In the genomic region with DNA sequence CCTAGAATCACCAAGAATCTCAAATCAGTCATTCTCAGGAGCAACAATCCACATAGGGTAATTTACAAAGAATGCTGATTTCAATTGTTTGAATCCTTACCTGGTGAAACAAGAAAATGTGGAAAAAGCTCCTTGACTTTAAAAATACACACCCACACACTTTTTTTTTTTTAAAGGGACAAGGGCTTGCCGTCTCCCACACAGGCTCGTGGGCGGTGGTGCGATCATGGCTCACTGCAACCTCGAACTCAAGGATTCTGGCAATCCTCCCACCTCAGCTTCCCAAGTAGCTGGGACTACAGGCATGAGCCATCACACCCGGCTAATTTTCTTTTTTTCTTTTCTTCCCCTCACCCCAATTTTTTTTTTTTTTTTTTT, we compare ENCODE assay signal across 12 cellular contexts. TPM values are rescaled to one million over a fixed set of nuclear protein-coding genes. Genes with fewer than 3 reads are reported as not detected.
A peak's percentile ranks its signal among the peaks of the same experiment; 100 is the strongest.
DNase-seq lines count a peak whose midpoint lies in the region; ATAC-seq, FAIRE-seq and TF ChIP-seq lines count a peak whose summit lies in the region.
"Had no signal": no experiment of that assay in that cellular context is flagged by ENCODE, and none has a peak within 500 bp of the region (broad histone marks: within the 10 kb centered on the region; RNA-seq: fewer than 3 reads in every experiment).

No MANE protein-coding gene starts in this region.

- intact Hi-C loops in gastrocnemius medialis (cut with DNase I; ENCODE audit: low total_unique reads) = no loop called here

- in situ Hi-C loops in gastrocnemius medialis (cut with MboI; ENCODE audit: low sequenced_read_pairs in 4 of 4) = loop anchor here in 1 of 4 donors (25.0 kb wide), 1 partner anchor 575 kb away; a partner anchor contains a TSS

- H3K36me3 ChIP-seq in GM23338 (ENCODE audit: insufficient read depth) (no peaks in the 10 kb centered on the region), astrocyte (ENCODE audit: insufficient read depth, low read length) (no peaks in the 10 kb centered on the region), hepatocyte (replicated peaks; ENCODE audit: insufficient read depth, low read depth) (no peaks in the 10 kb centered on the region), gastrocnemius medialis (no peaks in the 10 kb centered on the region)

- H3K27me3 Mint-ChIP-seq in GM23338 (ENCODE audit: insufficient read depth, low read depth, poor library complexity) (peaks cover 14% of the 10 kb centered on the region), astrocyte (ENCODE audit: low read depth, unreplicated experiment) (no peaks in the 10 kb centered on the region)
- H3K27me3 Mint-ChIP-seq in activated T-cell treated with anti-CD3 and anti-CD28 coated beads, Interleukin-2, amount 50 U/mL, for 4 hours (ENCODE audit: low read depth) = no peaks in the 10 kb centered on the region

- TF ChIP-seq CTCF in GM23338 (conservative IDR thresholded peaks at IDR 0.05; ENCODE audit: low read depth in 2 of 2) (no peak), astrocyte (IDR thresholded peaks at IDR 0.05; ENCODE audit: insufficient read depth, low read depth, low read length) (no peak), hepatocyte (IDR thresholded peaks at IDR 0.05; ENCODE audit: poor library complexity) (no peak), gastrocnemius medialis (IDR thresholded peaks at IDR 0.05 in 4 of 5, conservative IDR thresholded peaks at IDR 0.05 in 1 of 5) (no peak), GM20000 (IDR thresholded peaks at IDR 0.05; ENCODE audit: extremely low read depth, missing control alignments) (no peak)

- ATAC-seq in GM23338 (no peak), gastrocnemius medialis (no peak), HG03342 (IDR thresholded peaks at IDR 0.05; ENCODE audit: unreplicated experiment) (no peak), HG02884 (IDR thresholded peaks at IDR 0.05; ENCODE audit: unreplicated experiment) (no peak)
- ATAC-seq in activated T-cell treated with anti-CD3 and anti-CD28 coated beads, Interleukin-2, amount 50 U/mL, for 4 hours = no peak

- H4K20me1 ChIP-seq in GM23338 (replicated peaks; ENCODE audit: insufficient read depth) (no peaks in the 10 kb centered on the region), astrocyte (ENCODE audit: insufficient read depth, low read length) (no peaks in the 10 kb centered on the region), hepatocyte (ENCODE audit: insufficient read depth, poor library complexity, severe bottlenecking) (no peaks in the 10 kb centered on the region)

- 51% methylated on average over 6 of the region's 6 CpGs for WGBS in hepatocyte (ENCODE audit: low lambda C conversion rate, missing lambda C conversion rate)

- 0 out of 2 replicates have a peak, but pooled peaks cover 3% of the 10 kb centered on the region for H3F3A ChIP-seq in GM23338 (replicated peaks; ENCODE audit: low read depth)

- no peak overlapping the region for H2AFZ ChIP-seq in GM23338
- H2AFZ ChIP-seq in astrocyte (ENCODE audit: low read depth, low read length) = no peak overlapping the region
- no peak overlapping the region for H2AFZ ChIP-seq in hepatocyte

- TF ChIP-seq POLR2A in gastrocnemius medialis (IDR thresholded peaks at IDR 0.05) = no peak

- H3K79me2 ChIP-seq in GM23338 (replicated peaks; ENCODE audit: insufficient read depth) = no peaks in the 10 kb centered on the region
- no peaks in the 10 kb centered on the region for H3K79me2 ChIP-seq in astrocyte (ENCODE audit: insufficient read depth, low read length)
- no peaks in the 10 kb centered on the region for H3K79me2 ChIP-seq in hepatocyte

- no peaks in the 10 kb centered on the region for H3K9me3 ChIP-seq in astrocyte (ENCODE audit: insufficient read depth, low read depth, low read length)
- H3K9me3 ChIP-seq in hepatocyte (ENCODE audit: low read depth) = no peaks in the 10 kb centered on the region
- no peaks in the 10 kb centered on the region for H3K9me3 ChIP-seq in gastrocnemius medialis

- H3K27me3 ChIP-seq in GM23338 (ENCODE audit: insufficient read depth) = no peaks in the 10 kb centered on the region
- H3K27me3 ChIP-seq in astrocyte (ENCODE audit: insufficient read depth, low read length) = no peaks in the 10 kb centered on the region
- no peaks in the 10 kb centered on the region for H3K27me3 ChIP-seq in hepatocyte
- H3K27me3 ChIP-seq in gastrocnemius medialis = no peaks in the 10 kb centered on the region

- no peaks in the 10 kb centered on the region for H3K9me2 ChIP-seq in GM23338 (ENCODE audit: insufficient read depth)
- no peaks in the 10 kb centered on the region for H3K9me2 ChIP-seq in hepatocyte (replicated peaks; ENCODE audit: insufficient read depth)

- no peak overlapping the region for H3K27ac Mint-ChIP-seq in GM23338
- H3K27ac Mint-ChIP-seq in astrocyte (ENCODE audit: unreplicated experiment) = peak overlapping the region; percentile 86
- H3K27ac Mint-ChIP-seq: T-helper 2 cell treated with Interferon-gamma antibody and Interleukin-4, amounts not matched to agents 5 μg/mL and 100 μg/mL, for 36 hours had no signal

- FAIRE-seq in astrocyte (lab: Jason Lieb, UNC) = no peak
- FAIRE-seq: GM12892 had no signal

- H3K36me3 Mint-ChIP-seq in GM23338 (ENCODE audit: low read depth) = no peaks in the 10 kb centered on the region
- no peaks in the 10 kb centered on the region for H3K36me3 Mint-ChIP-seq in astrocyte (ENCODE audit: low read depth, unreplicated experiment)
- H3K36me3 Mint-ChIP-seq in activated T-cell treated with anti-CD3 and anti-CD28 coated beads, Interleukin-2, amount 50 U/mL, for 4 hours (ENCODE audit: insufficient read depth) = no peaks in the 10 kb centered on the region

- H3K4me1 Mint-ChIP-seq in GM23338 (peaks cover 19% of the 10 kb centered on the region), astrocyte (ENCODE audit: low read depth, unreplicated experiment) (peaks cover 21% of the 10 kb centered on the region)
- H3K4me1 Mint-ChIP-seq in activated T-cell treated with anti-CD3 and anti-CD28 coated beads, Interleukin-2, amount 50 U/mL, for 4 hours (ENCODE audit: low read depth) = no peaks in the 10 kb centered on the region
- H3K4me1 Mint-ChIP-seq: central memory CD8-positive, alpha-beta T cell had no signal

- peak overlapping the region; percentile 38 for H3K9ac ChIP-seq in astrocyte (ENCODE audit: low read length)

- H3K27ac ChIP-seq in GM23338 (ENCODE audit: low read depth) (0 out of 2 replicates have a peak overlapping the region, but pooled peaks have one; percentile 1), astrocyte (ENCODE audit: low read depth, low read length) (peak overlapping the region; percentile 63), hepatocyte (peak overlapping the region; percentile 93), gastrocnemius medialis (peak overlapping the region; percentile 81 to 90 (median 86))

- no peak overlapping the region for H3K4me2 ChIP-seq in GM23338
- H3K4me2 ChIP-seq in astrocyte (ENCODE audit: low read length) = peak overlapping the region; percentile 68
- peak overlapping the region; percentile 49 for H3K4me2 ChIP-seq in hepatocyte

- DNase-seq in GM23338 (ENCODE audit: low spot score) = no peak
- no peak for DNase-seq in astrocyte (ENCODE audit: low read depth)
- peak; percentile 35 for DNase-seq in hepatocyte (ENCODE audit: low spot score)
- no peak for DNase-seq in gastrocnemius medialis
- DNase-seq in GM20000 (ENCODE audit: low spot score) = no peak
- DNase-seq in activated T-cell treated with anti-CD3 and anti-CD28 coated beads, Interleukin-2, amount 50 U/mL, for 4 hours = no peak
- DNase-seq: activated CD8-positive, alpha-beta memory T cell treated with anti-CD3 and anti-CD28 coated beads, Interleukin-2, amount 50 U/mL, for 4 hours had no signal

- H3K9me3 Mint-ChIP-seq in GM23338 = no peaks in the 10 kb centered on the region
- no peaks in the 10 kb centered on the region for H3K9me3 Mint-ChIP-seq in astrocyte (ENCODE audit: unreplicated experiment)
- H3K9me3 Mint-ChIP-seq in activated T-cell treated with anti-CD3 and anti-CD28 coated beads, Interleukin-2, amount 50 U/mL, for 4 hours = no peaks in the 10 kb centered on the region
- H3K9me3 Mint-ChIP-seq: central memory CD8-positive, alpha-beta T cell; T-helper 2 cell treated with Interferon-gamma antibody and Interleukin-4, amounts not matched to agents 5 μg/mL and 100 μg/mL, for 36 hours had no signal

- H3K4me3 ChIP-seq in GM23338 = no peak overlapping the region
- no peak overlapping the region for H3K4me3 ChIP-seq in astrocyte (ENCODE audit: insufficient read depth, low read depth, low read length)
- no peak overlapping the region for H3K4me3 ChIP-seq in hepatocyte
- no peak overlapping the region for H3K4me3 ChIP-seq in gastrocnemius medialis

- H3K4me1 ChIP-seq in GM23338 (ENCODE audit: insufficient read depth) = peaks cover 14% of the 10 kb centered on the region
- peaks cover 27% of the 10 kb centered on the region for H3K4me1 ChIP-seq in astrocyte (ENCODE audit: insufficient read depth, low read length)
- peaks cover 32% of the 10 kb centered on the region for H3K4me1 ChIP-seq in hepatocyte (ENCODE audit: insufficient read depth)
- peaks cover 22 to 36% of the 10 kb centered on the region in 2 donors for H3K4me1 ChIP-seq in gastrocnemius medialis

- H3K4me3 Mint-ChIP-seq in GM23338 (no peak overlapping the region), astrocyte (ENCODE audit: unreplicated experiment) (peak overlapping the region; percentile 9)
- H3K4me3 Mint-ChIP-seq in activated T-cell treated with anti-CD3 and anti-CD28 coated beads, Interleukin-2, amount 50 U/mL, for 4 hours = no peak overlapping the region
- H3K4me3 Mint-ChIP-seq: central memory CD8-positive, alpha-beta T cell; T-helper 2 cell treated with Interferon-gamma antibody and Interleukin-4, amounts not matched to agents 5 μg/mL and 100 μg/mL, for 36 hours had no signal

TF ChIP-seq in GM23338, 12 proteins besides CTCF, POLR2A, EP300 and RAD21 (continues in another document):
- TF ChIP-seq CREB1 (CRISPR knock-in tag; IDR thresholded peaks at IDR 0.05; ENCODE audit: low read depth) = no peak

RNA-seq across cellular contexts. Expression of a gene that starts 30.7 kb away (rescaled TPM):
- 29.2 and 39.7 TPM in 2 replicates for total RNA-seq in GM23338 (2014; rRNA removed; shearing (Covaris generic))
- polyA plus RNA-seq in GM23338 (2016; fragmentation: Nextera tagmentation; extraction: Ambion mirVana) = 20.0 and 23.5 TPM in 2 replicates
- 10.1 and 13.1 TPM in 2 replicates for total RNA-seq in astrocyte
- 38.5 and 41.0 TPM in 2 replicates for total RNA-seq in hepatocyte
- polyA plus RNA-seq in hepatocyte = 14.6 and 16.1 TPM in 2 replicates
- 10 to 100 TPM in 1 of 4 donors, 1 to 10 TPM in 2, under 1 TPM in 1; 0.72 to 15.3 (median 2.3) TPM for total RNA-seq in gastrocnemius medialis
- total RNA-seq in activated T-cell treated with anti-CD3 and anti-CD28 coated beads, Interleukin-2, amount 50 U/mL, for 4 hours = 1 to 10 TPM; 6.8 to 9.4 (median 8.4) TPM

RNA-seq across cellular contexts. Expression of a gene that starts 32.8 kb away (rescaled TPM):
- 6.3 and 22.2 TPM in 2 replicates for total RNA-seq in GM23338 (2014; rRNA removed; shearing (Covaris generic))
- polyA plus RNA-seq in GM23338 (2016; fragmentation: Nextera tagmentation; extraction: Ambion mirVana) (22.0 and 24.8 TPM in 2 replicates), hepatocyte (18.0 and 21.6 TPM in 2 replicates)
- total RNA-seq in astrocyte (13.2 and 16.7 TPM in 2 replicates), hepatocyte (5.6 and 12.5 TPM in 2 replicates), gastrocnemius medialis (1 to 10 TPM in 1 of 4 donors, under 1 TPM in 2, not detected in 1; 0.16 to 2.2 (median 0.51) TPM)
- total RNA-seq in activated T-cell treated with anti-CD3 and anti-CD28 coated beads, Interleukin-2, amount 50 U/mL, for 4 hours = 10 to 100 TPM; 10.2 to 13.6 (median 12.7) TPM

Comparison
In these comparisons a context has a peak if more than half of its experiments do, and no peak if none do; other contexts are left out.
1. H3K27ac ChIP-seq: peak in every context shown above with its lines; median percentile 93 in hepatocyte; 86 in gastrocnemius medialis; 63 in astrocyte; 1 in GM23338.